7 cellular contexts compared by ENCODE assay signal in genomic region chr15:65902373-65902772, GRCh38. TPM values are rescaled to one million over a fixed set of nuclear protein-coding genes. Genes with fewer than 3 reads are reported as not detected.
DNase-seq lines count a peak whose midpoint lies in the region; ATAC-seq, FAIRE-seq and TF ChIP-seq lines count a peak whose summit lies in the region.

No MANE protein-coding gene starts in this region.

- H3K27ac ChIP-seq in adrenal gland, result peak overlapping the region in 1 of 5 donors; percentile 18
- no peak overlapping the region for H3K27ac ChIP-seq in lower lobe of right lung
- H3K27ac ChIP-seq in vagina, result no peak overlapping the region

- no peak overlapping the region for H3K4me3 ChIP-seq in LNCaP clone FGC (ENCODE audit: low read depth, low read length)
- H3K4me3 ChIP-seq in adrenal gland, result no peak overlapping the region
- no peak overlapping the region for H3K4me3 ChIP-seq in lower lobe of right lung
- H3K4me3 ChIP-seq in vagina, result no peak overlapping the region
- H3K4me3 ChIP-seq in BE2C (ENCODE audit: low read depth, low read length), result no peak overlapping the region

- ATAC-seq in GM21723 (IDR thresholded peaks at IDR 0.05; ENCODE audit: unreplicated experiment) (peak; percentile 75), lower lobe of right lung (peak; percentile 90 to 93)

- DNase-seq in GM12892 (ENCODE audit: insufficient read length), result peak; percentile 47
- DNase-seq in LNCaP clone FGC (ENCODE audit: low read depth), result peak; percentile 21
- DNase-seq in adrenal gland, result peak in 6 of 7 donors; percentile 31 to 65 (median 38)
- peak; percentile 78 for DNase-seq in lower lobe of right lung
- no peak for DNase-seq in vagina (ENCODE audit: extremely low spot score in 2 of 2)
- DNase-seq in BE2C, result no peak

- 84 to 100% (median 94%) methylated on average over 1 of the region's 1 CpG for WGBS in adrenal gland, 4 donors

- no peak for TF ChIP-seq CTCF in LNCaP clone FGC (IDR thresholded peaks at IDR 0.05; ENCODE audit: control insufficient read depth, extremely low read depth, insufficient read depth)
- TF ChIP-seq CTCF in adrenal gland (IDR thresholded peaks at IDR 0.05), result no peak
- no peak for TF ChIP-seq CTCF in lower lobe of right lung (IDR thresholded peaks at IDR 0.05)
- no peak for TF ChIP-seq CTCF in vagina (IDR thresholded peaks at IDR 0.05)
- TF ChIP-seq CTCF in BE2C (IDR thresholded peaks at IDR 0.05; ENCODE audit: low read depth, low read length), result no peak

- no peak for TF ChIP-seq POLR2A in GM12892 (IDR thresholded peaks at IDR 0.05; ENCODE audit: low read depth, low read length)
- TF ChIP-seq POLR2A in adrenal gland (IDR thresholded peaks at IDR 0.05), result no peak
- no peak for TF ChIP-seq POLR2A in vagina (IDR thresholded peaks at IDR 0.05)

- H3K36me3 ChIP-seq in adrenal gland (replicated peaks in 1 of 2) (peaks cover 0 to 15% of the 10 kb centered on the region in 2 donors), lower lobe of right lung (peaks cover 57% of the 10 kb centered on the region), vagina (peaks cover 0 to 38% of the 10 kb centered on the region in 2 donors), BE2C (peaks cover 12% of the 10 kb centered on the region)

- H3K27me3 ChIP-seq in adrenal gland (no peaks in the 10 kb centered on the region), lower lobe of right lung (ENCODE audit: low read depth) (no peaks in the 10 kb centered on the region), vagina (no peaks in the 10 kb centered on the region), BE2C (no peaks in the 10 kb centered on the region)

- H3K9me3 ChIP-seq in adrenal gland (replicated peaks in 1 of 3) (no peaks in the 10 kb centered on the region), lower lobe of right lung (no peaks in the 10 kb centered on the region), vagina (no peaks in the 10 kb centered on the region), BE2C (no peaks in the 10 kb centered on the region)

- peaks cover 16 to 37% of the 10 kb centered on the region in 2 donors for H3K4me1 ChIP-seq in adrenal gland (replicated peaks in 1 of 2)
- H3K4me1 ChIP-seq in lower lobe of right lung, result peaks cover 15% of the 10 kb centered on the region
- H3K4me1 ChIP-seq in vagina, result peaks cover 36% of the 10 kb centered on the region
- no peaks in the 10 kb centered on the region for H3K4me1 ChIP-seq in BE2C

- intact Hi-C loops in adrenal gland (cut with DNase I), result no loop called here
- intact Hi-C loops in lower lobe of right lung (cut with DNase I), result no loop called here
- intact Hi-C loops in vagina (cut with DNase I), result no loop called here

- peak; percentile 70 for FAIRE-seq in GM12892 (lab: Jason Lieb, UNC)

RNA-seq across cellular contexts. Expression of gene RAB11A, which starts 33.1 kb away (rescaled TPM):
- 239 TPM for polyA plus RNA-seq in GM12892 (2012; ENCODE audit: missing spikeins)
- 100 to 1,000 TPM; 219 to 437 (median 356) TPM for total RNA-seq in adrenal gland
- polyA plus RNA-seq in adrenal gland, result 100 to 1,000 TPM in 2 of 3 donors, 10 to 100 TPM in 1; 45.7 to 705 (median 167) TPM
- 218 TPM for total RNA-seq in lower lobe of right lung
- total RNA-seq in vagina, result 151 TPM
- 233 TPM for polyA plus RNA-seq in BE2C (2012; ENCODE audit: insufficient read depth, insufficient read length, low read depth)

Comparison
In these comparisons a context has a peak if more than half of its experiments do, and no peak if none do; other contexts are left out.
1. DNase-seq: peak in GM12892 (single experiment), LNCaP clone FGC (single experiment), adrenal gland (6 of 7) and lower lobe of right lung (single experiment); none in vagina (0 of 2) and BE2C (single experiment).